2 cellular contexts compared by ENCODE assay signal in the genomic region with DNA sequence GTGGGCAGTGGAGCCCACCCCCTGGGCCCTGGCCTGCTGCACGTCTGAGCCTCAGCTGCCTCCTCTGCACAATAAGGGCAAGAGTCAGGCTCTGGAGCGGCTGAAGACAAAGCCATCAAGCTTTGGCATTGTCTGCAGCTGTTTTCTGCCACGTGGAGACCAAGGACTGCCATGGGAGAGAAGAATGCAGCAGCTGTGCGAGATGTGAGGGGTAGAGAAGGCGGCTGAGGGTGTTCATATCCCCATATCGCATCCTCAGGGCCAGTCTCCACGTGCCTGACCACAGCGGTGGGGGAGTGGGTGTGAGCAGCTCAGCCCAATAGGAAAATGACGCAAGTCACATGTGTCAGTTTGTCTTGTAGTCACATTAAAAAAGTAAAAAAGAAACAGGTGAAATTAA.
TF ChIP-seq lines count a peak whose summit lies in the region.

No MANE protein-coding gene starts in this region.

TF ChIP-seq in SK-N-SH, 30 proteins besides CTCF, POLR2A, EP300 and RAD21 (continued from another document):
- TF ChIP-seq GABPA (IDR thresholded peaks at IDR 0.05; ENCODE audit: low read depth) (no peak), EZH2phosphoT487 (IDR thresholded peaks at IDR 0.05; ENCODE audit: borderline replicate concordance, low read depth) (no peak)

TF ChIP-seq in SK-N-SH treated with all-trans-retinoic acid at 6 μM for 48 hours, 23 proteins besides CTCF, POLR2A, EP300 and RAD21 (continued from another document):
- TF ChIP-seq, protein P1, sequence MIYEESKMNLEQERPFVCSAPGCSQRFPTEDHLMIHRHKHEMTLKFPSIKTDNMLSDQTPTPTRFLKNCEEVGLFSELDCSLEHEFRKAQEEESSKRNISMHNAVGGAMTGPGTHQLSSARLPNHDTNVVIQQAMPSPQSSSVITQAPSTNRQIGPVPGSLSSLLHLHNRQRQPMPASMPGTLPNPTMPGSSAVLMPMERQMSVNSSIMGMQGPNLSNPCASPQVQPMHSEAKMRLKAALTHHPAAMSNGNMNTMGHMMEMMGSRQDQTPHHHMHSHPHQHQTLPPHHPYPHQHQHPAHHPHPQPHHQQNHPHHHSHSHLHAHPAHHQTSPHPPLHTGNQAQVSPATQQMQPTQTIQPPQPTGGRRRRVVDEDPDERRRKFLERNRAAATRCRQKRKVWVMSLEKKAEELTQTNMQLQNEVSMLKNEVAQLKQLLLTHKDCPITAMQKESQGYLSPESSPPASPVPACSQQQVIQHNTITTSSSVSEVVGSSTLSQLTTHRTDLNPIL (CRISPR knock-in tag; IDR thresholded peaks at IDR 0.05; ENCODE audit: low read depth), result no peak
- no peak for TF ChIP-seq GLIS3 (CRISPR knock-in tag; IDR thresholded peaks at IDR 0.05)
- no peak for TF ChIP-seq CSDC2 (CRISPR knock-in tag; IDR thresholded peaks at IDR 0.05)
- no peak for TF ChIP-seq ARNTL (CRISPR knock-in tag; IDR thresholded peaks at IDR 0.05; ENCODE audit: borderline replicate concordance, low read depth)
- TF ChIP-seq, protein P2, sequence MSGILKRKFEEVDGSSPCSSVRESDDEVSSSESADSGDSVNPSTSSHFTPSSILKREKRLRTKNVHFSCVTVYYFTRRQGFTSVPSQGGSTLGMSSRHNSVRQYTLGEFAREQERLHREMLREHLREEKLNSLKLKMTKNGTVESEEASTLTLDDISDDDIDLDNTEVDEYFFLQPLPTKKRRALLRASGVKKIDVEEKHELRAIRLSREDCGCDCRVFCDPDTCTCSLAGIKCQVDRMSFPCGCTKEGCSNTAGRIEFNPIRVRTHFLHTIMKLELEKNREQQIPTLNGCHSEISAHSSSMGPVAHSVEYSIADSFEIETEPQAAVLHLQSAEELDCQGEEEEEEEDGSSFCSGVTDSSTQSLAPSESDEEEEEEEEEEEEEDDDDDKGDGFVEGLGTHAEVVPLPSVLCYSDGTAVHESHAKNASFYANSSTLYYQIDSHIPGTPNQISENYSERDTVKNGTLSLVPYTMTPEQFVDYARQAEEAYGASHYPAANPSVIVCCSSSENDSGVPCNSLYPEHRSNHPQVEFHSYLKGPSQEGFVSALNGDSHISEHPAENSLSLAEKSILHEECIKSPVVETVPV (CRISPR knock-in tag; IDR thresholded peaks at IDR 0.05), result no peak
- no peak for TF ChIP-seq ZNF8 (CRISPR knock-in tag; IDR thresholded peaks at IDR 0.05)
- TF ChIP-seq, protein P3, sequence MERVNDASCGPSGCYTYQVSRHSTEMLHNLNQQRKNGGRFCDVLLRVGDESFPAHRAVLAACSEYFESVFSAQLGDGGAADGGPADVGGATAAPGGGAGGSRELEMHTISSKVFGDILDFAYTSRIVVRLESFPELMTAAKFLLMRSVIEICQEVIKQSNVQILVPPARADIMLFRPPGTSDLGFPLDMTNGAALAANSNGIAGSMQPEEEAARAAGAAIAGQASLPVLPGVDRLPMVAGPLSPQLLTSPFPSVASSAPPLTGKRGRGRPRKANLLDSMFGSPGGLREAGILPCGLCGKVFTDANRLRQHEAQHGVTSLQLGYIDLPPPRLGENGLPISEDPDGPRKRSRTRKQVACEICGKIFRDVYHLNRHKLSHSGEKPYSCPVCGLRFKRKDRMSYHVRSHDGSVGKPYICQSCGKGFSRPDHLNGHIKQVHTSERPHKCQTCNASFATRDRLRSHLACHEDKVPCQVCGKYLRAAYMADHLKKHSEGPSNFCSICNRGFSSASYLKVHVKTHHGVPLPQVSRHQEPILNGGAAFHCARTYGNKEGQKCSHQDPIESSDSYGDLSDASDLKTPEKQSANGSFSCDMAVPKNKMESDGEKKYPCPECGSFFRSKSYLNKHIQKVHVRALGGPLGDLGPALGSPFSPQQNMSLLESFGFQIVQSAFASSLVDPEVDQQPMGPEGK (CRISPR knock-in tag; IDR thresholded peaks at IDR 0.05; ENCODE audit: borderline replicate concordance), result no peak
- TF ChIP-seq ESRRG (CRISPR knock-in tag; IDR thresholded peaks at IDR 0.05), result no peak
